ENCODE assay signal across 15 cellular contexts in genomic region chr13:27367570-27367969, GRCh38.
"Had no signal": no experiment of that assay in that cellular context is flagged by ENCODE, and none has a peak within 500 bp of the region (broad histone marks: within the 10 kb centered on the region; RNA-seq: fewer than 3 reads in every experiment).

No MANE protein-coding gene starts in this region.

- H3K36me3 Mint-ChIP-seq: activated CD8-positive, alpha-beta memory T cell treated with anti-CD3 and anti-CD28 coated beads, Interleukin-2, amount 10 ng/mL, durations not matched to agents 7 days and 5 days; activated naive CD4-positive, alpha-beta T cell treated with anti-CD3 and anti-CD28 coated beads, Interleukin-2, amount 50 U/mL, for 24 hours; naive thymus-derived CD4-positive, alpha-beta T cell; stimulated activated naive B cell treated with anti-CD40 and anti-IgM and Interleukin-4, amounts not matched to agents 10 μg/mL and 1 μg/mL and 100 μg/mL, for 72 hours had no signal

- H3K4me1 Mint-ChIP-seq: activated naive CD4-positive, alpha-beta T cell treated with anti-CD3 and anti-CD28 coated beads, Interleukin-2, amount 50 U/mL, for 24 hours had no signal

- H3K36me3 ChIP-seq: adrenal gland, left lung, thyroid gland had no signal

- ATAC-seq: activated CD8-positive, alpha-beta memory T cell treated with anti-CD3 and anti-CD28 coated beads, Interleukin-2, amount 10 ng/mL, durations not matched to agents 7 days and 5 days; esophagus mucosa; left lung; naive thymus-derived CD4-positive, alpha-beta T cell; stimulated activated naive B cell treated with anti-CD40 and anti-IgM and Interleukin-4, amounts not matched to agents 10 μg/mL and 1 μg/mL and 100 μg/mL, for 72 hours had no signal

- H3K27ac Mint-ChIP-seq: activated CD8-positive, alpha-beta memory T cell treated with anti-CD3 and anti-CD28 coated beads, Interleukin-2, amount 10 ng/mL, durations not matched to agents 7 days and 5 days; activated naive CD4-positive, alpha-beta T cell treated with anti-CD3 and anti-CD28 coated beads, Interleukin-2, amount 50 U/mL, for 24 hours; naive thymus-derived CD4-positive, alpha-beta T cell; stimulated activated naive B cell treated with anti-CD40 and anti-IgM and Interleukin-4, amounts not matched to agents 10 μg/mL and 1 μg/mL and 100 μg/mL, for 72 hours had no signal

- H3K4me3 Mint-ChIP-seq: activated CD8-positive, alpha-beta memory T cell treated with anti-CD3 and anti-CD28 coated beads, Interleukin-2, amount 10 ng/mL, durations not matched to agents 7 days and 5 days; activated naive CD4-positive, alpha-beta T cell treated with anti-CD3 and anti-CD28 coated beads, Interleukin-2, amount 50 U/mL, for 24 hours; naive thymus-derived CD4-positive, alpha-beta T cell; stimulated activated naive B cell treated with anti-CD40 and anti-IgM and Interleukin-4, amounts not matched to agents 10 μg/mL and 1 μg/mL and 100 μg/mL, for 72 hours had no signal

- H3K4me3 ChIP-seq: adrenal gland, hepatocyte, left lung, thyroid gland had no signal

- H3K27me3 ChIP-seq: hepatocyte, thyroid gland had no signal

- H3K27ac ChIP-seq: adrenal gland, hepatocyte, left lung, thyroid gland had no signal

- H3K9me3 Mint-ChIP-seq: activated naive CD4-positive, alpha-beta T cell treated with anti-CD3 and anti-CD28 coated beads, Interleukin-2, amount 50 U/mL, for 24 hours; stimulated activated naive B cell treated with anti-CD40 and anti-IgM and Interleukin-4, amounts not matched to agents 10 μg/mL and 1 μg/mL and 100 μg/mL, for 72 hours had no signal

- DNase-seq: activated CD4-positive, alpha-beta T cell treated with anti-CD3 and anti-CD28 coated beads, Interleukin-2, amount 50 U/mL, for 48 hours; activated CD8-positive, alpha-beta memory T cell treated with anti-CD3 and anti-CD28 coated beads, Interleukin-2, amount 10 ng/mL, durations not matched to agents 7 days and 5 days; activated effector memory CD4-positive, alpha-beta T cell treated with Interleukin-2 at 50 U/mL for 16 hours; activated T-cell treated with anti-CD3 and anti-CD28 coated beads, Interleukin-2, amount 50 U/mL, for 1 hour; adrenal gland; left lung; naive thymus-derived CD4-positive, alpha-beta T cell; retina; stimulated activated CD4-positive, alpha-beta T cell treated with anti-CD3 and anti-CD28 coated beads, Interleukin-4, amount 100 ng/mL, for 1 hour; stimulated activated naive B cell treated with anti-CD40 and anti-IgM and Interleukin-4, amounts not matched to agents 10 μg/mL and 1 μg/mL and 100 μg/mL, for 72 hours; T1000; thyroid gland had no signal

- H3K4me1 ChIP-seq: adrenal gland, thyroid gland had no signal

- H3K9me3 ChIP-seq: adrenal gland, left lung, thyroid gland had no signal
